In genomic region chr18:22559414-22560282, GRCh38 we compare ENCODE assay signal across 8 cellular contexts.
DNase-seq lines count a peak whose midpoint lies in the region; ATAC-seq and TF ChIP-seq lines count a peak whose summit lies in the region.

No MANE protein-coding gene starts in this region.

- peak overlapping the region; percentile 88 for H3K4me3 Mint-ChIP-seq in endothelial cell (ENCODE audit: unreplicated experiment)

- H3K4me3 ChIP-seq in SK-N-MC, result 0 out of 2 replicates have a peak overlapping the region, but pooled peaks have one; percentile 18
- peak overlapping the region; percentile 44 to 60 (median 52) for H3K4me3 ChIP-seq in upper lobe of left lung
- H3K4me3 ChIP-seq in effector memory CD4-positive, alpha-beta T cell (ENCODE audit: insufficient read depth, low read depth, low read length, poor library complexity, severe bottlenecking), result no peak overlapping the region

- H3K27me3 Mint-ChIP-seq in endothelial cell (ENCODE audit: unreplicated experiment), result peaks cover 1% of the 10 kb centered on the region

- no peaks in the 10 kb centered on the region for H3K36me3 Mint-ChIP-seq in endothelial cell (ENCODE audit: low read depth, unreplicated experiment)

- no peak overlapping the region for H3K27ac Mint-ChIP-seq in endothelial cell (ENCODE audit: unreplicated experiment)

- no peak overlapping the region for H3K9ac ChIP-seq in SK-N-MC (ENCODE audit: insufficient read length)

- H3K27ac ChIP-seq in SK-N-MC (no peak overlapping the region), upper lobe of left lung (peak overlapping the region; percentile 86 to 95 (median 88))
- no peak overlapping the region for H3K27ac ChIP-seq in effector memory CD4-positive, alpha-beta T cell (ENCODE audit: insufficient read depth, low read length, poor library complexity, severe bottlenecking)

- no peaks in the 10 kb centered on the region for H3K9me3 Mint-ChIP-seq in endothelial cell (ENCODE audit: unreplicated experiment)

- ATAC-seq in upper lobe of left lung (ENCODE audit: low FRiP score in 2 of 2), result peak; percentile 77 to 92
- no peak for ATAC-seq in GM18519 (IDR thresholded peaks at IDR 0.05; ENCODE audit: low FRiP score, unreplicated experiment)

- H3K9me3 ChIP-seq in SK-N-MC (ENCODE audit: low read depth, low read length) (no peaks in the 10 kb centered on the region), upper lobe of left lung (no peaks in the 10 kb centered on the region)
- H3K9me3 ChIP-seq in effector memory CD4-positive, alpha-beta T cell (ENCODE audit: control insufficient read depth, low read length), result no peaks in the 10 kb centered on the region

- peak; percentile 18 for TF ChIP-seq CTCF in endothelial cell (IDR thresholded peaks at IDR 0.05; ENCODE audit: unreplicated experiment)
- TF ChIP-seq CTCF in upper lobe of left lung (IDR thresholded peaks at IDR 0.05), result peak in 4 of 6 experiments; percentile 34 to 50 (median 38)

- TF ChIP-seq POLR2A in upper lobe of left lung (IDR thresholded peaks at IDR 0.05), result no peak

- peaks cover 40% of the 10 kb centered on the region for H3K4me1 Mint-ChIP-seq in endothelial cell (ENCODE audit: unreplicated experiment)

- H3K27me3 ChIP-seq in upper lobe of left lung, result no peaks in the 10 kb centered on the region
- peaks cover 6% of the 10 kb centered on the region for H3K27me3 ChIP-seq in effector memory CD4-positive, alpha-beta T cell (replicated peaks; ENCODE audit: control insufficient read depth, insufficient read depth, low read length, poor library complexity, severe bottlenecking)

- DNase-seq in SIG-M5 treated with dmso at 0.1 percent for 504 hours (lab: John Stamatoyannopoulos, UW; ENCODE audit: unreplicated experiment) (peak; percentile 39), SIG-M5 (lab: John Stamatoyannopoulos, UW) (no peak), SK-N-MC (ENCODE audit: low read depth, low spot score) (no peak), endothelial cell (ENCODE audit: low spot score) (peak; percentile 60), mesenteric fat pad (ENCODE audit: low spot score) (peak; percentile 93), upper lobe of left lung (peak; percentile 66 to 92)
- DNase-seq in effector memory CD4-positive, alpha-beta T cell, result no peak

- H3K4me1 ChIP-seq in upper lobe of left lung, result peaks cover 3 to 27% (median 20%) of the 10 kb centered on the region in 4 donors
- no peaks in the 10 kb centered on the region for H3K4me1 ChIP-seq in effector memory CD4-positive, alpha-beta T cell (ENCODE audit: control insufficient read depth, insufficient read depth, low read length, poor library complexity, severe bottlenecking)

- WGBS in upper lobe of left lung, 2 donors, result 1 to 5% methylated on average over 21 to 60 of the region's 64 CpGs

- no peak for TF ChIP-seq EP300 in upper lobe of left lung (IDR thresholded peaks at IDR 0.05)

- no peaks in the 10 kb centered on the region for H3K36me3 ChIP-seq in SK-N-MC (ENCODE audit: insufficient read depth, low read length)
- no peaks in the 10 kb centered on the region for H3K36me3 ChIP-seq in upper lobe of left lung
- H3K36me3 ChIP-seq in effector memory CD4-positive, alpha-beta T cell (ENCODE audit: control insufficient read depth, insufficient read depth, low read length), result no peaks in the 10 kb centered on the region

Comparison
In these comparisons a context has a peak if more than half of its experiments do, and no peak if none do; other contexts are left out.
1. DNase-seq: peak in SIG-M5 treated with dmso at 0.1 percent for 504 hours (single experiment), endothelial cell (single experiment), mesenteric fat pad (single experiment) and upper lobe of left lung (2 of 2); none in SIG-M5 (single experiment), SK-N-MC (single experiment) and effector memory CD4-positive, alpha-beta T cell (0 of 3).
2. H3K27ac ChIP-seq: peak in upper lobe of left lung (4 of 4); none in SK-N-MC (single experiment) and effector memory CD4-positive, alpha-beta T cell (single experiment).